Comparison of ENCODE assay signal across 1 cellular context in genomic region chr9:135523521-135524129, GRCh38.
TF ChIP-seq lines count a peak whose summit lies in the region.

No MANE protein-coding gene starts in this region.

TF ChIP-seq in HepG2, 621 proteins besides CTCF, POLR2A, EP300 and RAD21:
- TF ChIP-seq ZHX1 (CRISPR knock-in tag; IDR thresholded peaks at IDR 0.05; ENCODE audit: low read depth) (no peak), BHLHE40 (IDR thresholded peaks at IDR 0.05; ENCODE audit: low read length) (peak; percentile 23; the same call in 1 of the 2 replicates)
